In the genomic region with DNA sequence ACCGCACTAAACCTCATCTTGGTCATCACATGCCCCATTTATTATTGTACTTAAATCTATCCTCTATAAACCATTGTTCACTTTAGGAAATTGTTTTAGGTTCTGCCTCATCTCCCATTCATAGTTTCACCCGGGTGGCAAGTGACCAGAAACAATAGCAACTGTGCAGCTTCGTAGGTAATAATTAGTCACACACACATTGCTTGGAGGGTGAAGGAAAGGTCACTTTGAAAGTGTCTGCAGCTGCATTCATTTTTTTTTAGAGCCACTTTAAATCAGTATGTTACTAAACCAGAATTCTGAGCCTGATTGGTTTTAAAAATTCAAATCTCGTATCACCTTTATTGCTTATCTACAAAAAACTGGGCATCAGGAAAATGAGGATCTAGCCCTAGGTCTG, we compare ENCODE assay signal across 16 cellular contexts.
A peak's percentile ranks its signal among the peaks of the same experiment; 100 is the strongest.
DNase-seq lines count a peak whose midpoint lies in the region; ATAC-seq, FAIRE-seq and TF ChIP-seq lines count a peak whose summit lies in the region.
"Had no signal": no experiment of that assay in that cellular context is flagged by ENCODE, and none has a peak within 500 bp of the region (broad histone marks: within the 10 kb centered on the region; RNA-seq: fewer than 3 reads in every experiment).

No MANE protein-coding gene starts in this region.

- CTCF ChIA-PET in CD4-positive, alpha-beta T cell (lab: Charles Lee), result no interaction called here

- FAIRE-seq in H54 (lab: Jason Lieb, UNC) (peak; percentile 53), RCC 7860 (lab: Jason Lieb, UNC) (peak; percentile 74)
- FAIRE-seq: GM12891 had no signal

- H3K27me3 Mint-ChIP-seq in CD4-positive, alpha-beta T cell, result no peaks in the 10 kb centered on the region

- no peaks in the 10 kb centered on the region for H3K9me3 ChIP-seq in CD4-positive, alpha-beta T cell (ENCODE audit: control insufficient read depth, low read length)
- H3K9me3 ChIP-seq: vagina had no signal

- H3K36me3 Mint-ChIP-seq in CD4-positive, alpha-beta T cell (ENCODE audit: low read depth), result no peaks in the 10 kb centered on the region
- H3K36me3 Mint-ChIP-seq: activated naive CD8-positive, alpha-beta T cell; naive B cell had no signal

- intact Hi-C loops in CD4-positive, alpha-beta T cell (cut with DNase I, micrococcal nuclease), result no loop called here

- H3K27ac Mint-ChIP-seq in CD4-positive, alpha-beta T cell, result no peak overlapping the region
- H3K27ac Mint-ChIP-seq: activated naive CD8-positive, alpha-beta T cell; naive B cell had no signal

- DNase-seq in A172 (ENCODE audit: low spot score) (peak; percentile 47), H54 (ENCODE audit: insufficient read length, low spot score) (peak; percentile 10), RCC 7860 (ENCODE audit: low spot score) (peak; percentile 47), glomerular visceral epithelial cell (ENCODE audit: extremely low spot score) (peak; percentile 75)
- DNase-seq in CD4-positive, alpha-beta T cell, result no peak
- DNase-seq: activated CD4-positive, CD25-positive, alpha-beta regulatory T cell; DND-41; KG1; naive B cell; stimulated activated naive CD4-positive, alpha-beta T cell had no signal

- H3K27ac ChIP-seq in CD4-positive, alpha-beta T cell (ENCODE audit: low read depth, low read length), result no peak overlapping the region
- H3K27ac ChIP-seq: vagina had no signal

- H3K4me1 Mint-ChIP-seq in CD4-positive, alpha-beta T cell (ENCODE audit: low read depth), result no peaks in the 10 kb centered on the region
- H3K4me1 Mint-ChIP-seq: naive B cell had no signal

- no peak for TF ChIP-seq CTCF in CD4-positive, alpha-beta T cell (IDR thresholded peaks at IDR 0.05)

- no peak overlapping the region for H3K4me3 Mint-ChIP-seq in CD4-positive, alpha-beta T cell
- H3K4me3 Mint-ChIP-seq: activated naive CD8-positive, alpha-beta T cell; naive B cell had no signal

- TF ChIP-seq POLR2A in H54 (IDR thresholded peaks at IDR 0.05; ENCODE audit: low read depth, low read length), result no peak

- POLR2A ChIA-PET in CD4-positive, alpha-beta T cell (lab: Charles Lee), result no interaction called here

- H3K9me3 Mint-ChIP-seq in CD4-positive, alpha-beta T cell, result no peaks in the 10 kb centered on the region

- ATAC-seq in GM21423 (IDR thresholded peaks at IDR 0.05; ENCODE audit: unreplicated experiment) (no peak), HG03442 (IDR thresholded peaks at IDR 0.05; ENCODE audit: unreplicated experiment) (no peak), GM18517 (IDR thresholded peaks at IDR 0.05; ENCODE audit: unreplicated experiment) (no peak)
- no peak for ATAC-seq in CD4-positive, alpha-beta T cell (ENCODE audit: poor library complexity)

- no peaks in the 10 kb centered on the region for H3K27me3 ChIP-seq in CD4-positive, alpha-beta T cell (ENCODE audit: control insufficient read depth, insufficient read depth, low read length)
- H3K27me3 ChIP-seq: vagina had no signal

Comparison
In these comparisons a context has a peak if more than half of its experiments do, and no peak if none do; other contexts are left out.
1. DNase-seq: peak in A172 (single experiment), H54 (single experiment), RCC 7860 (single experiment) and glomerular visceral epithelial cell (single experiment); none in CD4-positive, alpha-beta T cell (0 of 10).